Comparison of ENCODE assay signal across 7 cellular contexts in genomic region chr7:66237876-66238617, GRCh38. TPM values are rescaled to one million over a fixed set of nuclear protein-coding genes. Genes with fewer than 3 reads are reported as not detected.
DNase-seq lines count a peak whose midpoint lies in the region; ATAC-seq and TF ChIP-seq lines count a peak whose summit lies in the region.
"Not testable (repeated sequence)": the region's sequence is repeated elsewhere in the genome, so short reads cannot be mapped to it uniquely, and the experiment has no call there.

No MANE protein-coding gene starts in this region.

- not testable (repeated sequence) for H3K27me3 ChIP-seq in liver (ENCODE audit: control insufficient read depth in 4 of 4, insufficient read depth in 4 of 4, low read length in 3 of 4)

- 37% methylated on average over 7 of the region's 7 CpGs for WGBS in liver

- peak; percentile 22 for TF ChIP-seq RAD21 in liver (IDR thresholded peaks at IDR 0.05)

- not testable (repeated sequence) for H3K4me3 Mint-ChIP-seq in WTC11
- H3K4me3 Mint-ChIP-seq in progenitor cell of endocrine pancreas (ENCODE audit: low read depth) = peak overlapping the region; percentile 20

- not testable (repeated sequence) for TF ChIP-seq CTCF in WTC11 (IDR thresholded peaks at IDR 0.05); liver (IDR thresholded peaks at IDR 0.05; ENCODE audit: low read depth, low read length, missing input control); progenitor cell of endocrine pancreas (IDR thresholded peaks at IDR 0.05; ENCODE audit: unreplicated experiment)

- not testable (repeated sequence) for H3K27me3 Mint-ChIP-seq in WTC11 (ENCODE audit: low read depth); progenitor cell of endocrine pancreas

- ATAC-seq in GM18907 (IDR thresholded peaks at IDR 0.05; ENCODE audit: unreplicated experiment) = peak; percentile 79
- ATAC-seq in GM21825 (IDR thresholded peaks at IDR 0.05; ENCODE audit: unreplicated experiment) = peak; percentile 50
- ATAC-seq in HG03159 (IDR thresholded peaks at IDR 0.05; ENCODE audit: unreplicated experiment) = peak; percentile 76
- not testable (repeated sequence) for ATAC-seq in WTC11

- H3K9me3 Mint-ChIP-seq in WTC11; progenitor cell of endocrine pancreas (ENCODE audit: low read depth): not testable (repeated sequence)

- peak overlapping the region; percentile 6 to 45 for H3K27ac ChIP-seq in liver (ENCODE audit: low read depth in 1 of 2, low read length in 2 of 2)

- peaks cover 0 to 13% (median 3%) of the 10 kb centered on the region in 4 donors for H3K36me3 ChIP-seq in liver (ENCODE audit: control insufficient read depth in 4 of 4, insufficient read depth in 3 of 4, low read depth in 1 of 4, low read length in 3 of 4)

- DNase-seq in WTC11 (ENCODE audit: low spot score); progenitor cell of endocrine pancreas (ENCODE audit: low spot score, unreplicated experiment): not testable (repeated sequence)
- DNase-seq in fibroblast of peridontal ligament (ENCODE audit: extremely low read depth) = peak; percentile 47

- not testable (repeated sequence) for H3K9me3 ChIP-seq in liver (ENCODE audit: control insufficient read depth in 4 of 4, low read length in 3 of 4)

- CTCF ChIA-PET in WTC11 (lab: Charles Lee) = interaction anchor here (0.7 kb wide), 1 partner anchor 131 kb away, joined by 3 read pairs; no protein-coding TSS in a partner anchor

- H3K4me1 ChIP-seq in liver (ENCODE audit: control insufficient read depth in 4 of 4, insufficient read depth in 4 of 4, low read length in 3 of 4) = peaks cover 0 to 27% (median 12%) of the 10 kb centered on the region in 4 donors

- peak overlapping the region; percentile 27 to 63 for H3K9ac ChIP-seq in liver (ENCODE audit: low read depth in 1 of 2, low read length in 2 of 2)

- POLR2A ChIA-PET in WTC11 (lab: Charles Lee) = not testable (repeated sequence)

- H3K27ac Mint-ChIP-seq in WTC11 (peak overlapping the region; percentile 12; the same call in 1 of the 2 replicates), progenitor cell of endocrine pancreas (peak overlapping the region; percentile 97)

- not testable (repeated sequence) for H3K36me3 Mint-ChIP-seq in WTC11; progenitor cell of endocrine pancreas (ENCODE audit: insufficient read depth)

- not testable (repeated sequence) for H3K4me3 ChIP-seq in liver (ENCODE audit: low read depth in 1 of 3, low read length in 3 of 3)

- H3K4me1 Mint-ChIP-seq in WTC11 (peaks cover 15% of the 10 kb centered on the region), progenitor cell of endocrine pancreas (ENCODE audit: low read depth) (peaks cover 32% of the 10 kb centered on the region)

TF ChIP-seq in liver, 16 proteins besides CTCF, POLR2A, EP300 and RAD21:
- TF ChIP-seq REST (IDR thresholded peaks at IDR 0.05) (peak; percentile 43), TAF1 (conservative IDR thresholded peaks at IDR 0.05) (peak; percentile 39), YY1 (IDR thresholded peaks at IDR 0.05) (peak; percentile 41)

RNA-seq across cellular contexts. Expression of gene TPST1, which starts 32.9 kb away (rescaled TPM):
- total RNA-seq in WTC11 (2021) (15.0 to 17.7 TPM (median 16.8 TPM) in 3 replicates), liver (10 to 100 TPM; 26.8 to 62.5 TPM), progenitor cell of endocrine pancreas (29.6 and 30.5 TPM in 2 replicates)
- polyA plus RNA-seq in liver = 10 to 100 TPM; 23.8 to 24.7 TPM
